In the genomic region with DNA sequence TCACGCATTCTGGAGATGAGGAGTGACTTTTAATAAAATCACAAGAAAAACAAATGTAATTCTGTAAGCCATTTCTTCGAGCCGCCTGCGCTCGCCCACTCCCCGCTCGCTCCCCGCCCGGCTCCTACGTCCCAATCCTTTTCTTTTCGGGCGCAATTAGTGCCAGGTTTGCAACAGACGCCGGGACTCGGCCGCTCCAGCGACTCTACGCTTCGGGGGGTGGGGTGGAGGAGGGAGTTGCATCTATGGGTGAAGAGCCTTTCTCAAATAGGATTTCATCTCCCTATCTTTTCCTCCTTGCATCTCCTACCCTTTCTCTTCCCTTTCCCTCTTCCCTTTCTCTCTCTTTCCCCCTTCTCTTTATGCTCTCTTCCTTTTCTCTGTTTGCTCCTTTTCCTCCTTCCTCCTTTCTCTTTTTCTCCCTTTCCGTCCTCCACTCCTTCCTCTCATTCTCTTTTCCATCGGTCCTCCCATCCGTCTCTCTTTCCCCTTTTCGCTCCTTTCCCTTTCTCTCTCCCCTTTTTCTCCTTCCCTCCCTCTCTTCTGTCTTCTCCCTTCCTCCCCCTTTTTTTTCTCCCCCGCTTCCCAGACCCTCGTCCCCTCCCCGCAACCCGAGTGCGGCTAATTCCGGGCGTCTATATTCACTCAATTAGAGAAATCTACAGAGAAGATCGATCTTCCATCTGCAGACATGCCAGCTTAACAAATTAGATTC, we compare ENCODE assay signal across 9 cellular contexts. TPM values are rescaled to one million over a fixed set of nuclear protein-coding genes. Genes with fewer than 3 reads are reported as not detected.
DNase-seq lines count a peak whose midpoint lies in the region; ATAC-seq, FAIRE-seq and TF ChIP-seq lines count a peak whose summit lies in the region.
"Had no signal": no experiment of that assay in that cellular context is flagged by ENCODE, and none has a peak within 500 bp of the region (broad histone marks: within the 10 kb centered on the region; RNA-seq: fewer than 3 reads in every experiment).

No MANE protein-coding gene starts in this region.

- peak overlapping the region; percentile 48 for H3K27ac Mint-ChIP-seq in glutamatergic neuron (ENCODE audit: unreplicated experiment)
- no peak overlapping the region for H3K27ac Mint-ChIP-seq in type B pancreatic cell

- TF ChIP-seq CTCF in left ventricle myocardium inferior (IDR thresholded peaks at IDR 0.05; ENCODE audit: borderline replicate concordance) (no peak), right atrium auricular region (IDR thresholded peaks at IDR 0.05) (no peak), glutamatergic neuron (IDR thresholded peaks at IDR 0.05; ENCODE audit: partially characterized antibody, unreplicated experiment) (no peak), type B pancreatic cell (conservative IDR thresholded peaks at IDR 0.05) (no peak)

- peaks cover 99% of the 10 kb centered on the region for H3K27me3 ChIP-seq in left ventricle myocardium inferior (ENCODE audit: low read depth)
- peaks cover 46 to 61% of the 10 kb centered on the region in 2 donors for H3K27me3 ChIP-seq in right atrium auricular region

- DNase-seq in left ventricle myocardium inferior (no peak), right atrium auricular region (ENCODE audit: low spot score) (no peak), NCI-H82 (lab: John Stamatoyannopoulos, UW) (peak; percentile 69), glutamatergic neuron (peak; percentile 58), type B pancreatic cell (ENCODE audit: extremely low spot score, unreplicated experiment) (no peak), GM12892 (ENCODE audit: insufficient read length) (no peak)

- no peak for TF ChIP-seq POLR2A in GM12892 (IDR thresholded peaks at IDR 0.05; ENCODE audit: low read depth, low read length)

- H3K4me3 Mint-ChIP-seq in glutamatergic neuron (ENCODE audit: unreplicated experiment) (peak overlapping the region; percentile 86), type B pancreatic cell (peak overlapping the region; percentile 53)

- intact Hi-C loops in left ventricle myocardium inferior (cut with micrococcal nuclease), result no loop called here

- H3K36me3 ChIP-seq in left ventricle myocardium inferior (no peaks in the 10 kb centered on the region), right atrium auricular region (no peaks in the 10 kb centered on the region)
- H3K36me3 ChIP-seq: pancreas had no signal

- no peaks in the 10 kb centered on the region for H3K9me3 ChIP-seq in left ventricle myocardium inferior (replicated peaks)
- H3K9me3 ChIP-seq in right atrium auricular region, result no peaks in the 10 kb centered on the region
- H3K9me3 ChIP-seq: pancreas had no signal

- H3K27ac ChIP-seq in left ventricle myocardium inferior (replicated peaks), result no peak overlapping the region
- no peak overlapping the region for H3K27ac ChIP-seq in right atrium auricular region
- H3K27ac ChIP-seq: pancreas had no signal

- FAIRE-seq in GM12892 (lab: Jason Lieb, UNC), result no peak
- FAIRE-seq: pancreas had no signal

- H3K4me3 ChIP-seq in left ventricle myocardium inferior (peak overlapping the region; percentile 49), right atrium auricular region (no peak overlapping the region)

- peaks cover 17% of the 10 kb centered on the region for H3K4me1 Mint-ChIP-seq in glutamatergic neuron (ENCODE audit: low read depth, unreplicated experiment)
- peaks cover 6% of the 10 kb centered on the region for H3K4me1 Mint-ChIP-seq in type B pancreatic cell (ENCODE audit: unreplicated experiment)

- H3K27me3 Mint-ChIP-seq in glutamatergic neuron (ENCODE audit: unreplicated experiment), result peaks cover 48% of the 10 kb centered on the region
- H3K27me3 Mint-ChIP-seq in type B pancreatic cell, result peaks cover 97% of the 10 kb centered on the region

- H3K4me1 ChIP-seq in left ventricle myocardium inferior, result peaks cover 34% of the 10 kb centered on the region
- peaks cover 0 to 27% of the 10 kb centered on the region in 2 donors for H3K4me1 ChIP-seq in right atrium auricular region

- H3K36me3 Mint-ChIP-seq in glutamatergic neuron (ENCODE audit: unreplicated experiment) (peaks cover 5% of the 10 kb centered on the region), type B pancreatic cell (no peaks in the 10 kb centered on the region)

- H3K9me3 Mint-ChIP-seq in glutamatergic neuron (ENCODE audit: unreplicated experiment) (peaks cover 23% of the 10 kb centered on the region), type B pancreatic cell (no peaks in the 10 kb centered on the region)

- ATAC-seq in HG02798 (IDR thresholded peaks at IDR 0.05; ENCODE audit: poor library complexity, unreplicated experiment) (no peak), GM19397 (IDR thresholded peaks at IDR 0.05; ENCODE audit: unreplicated experiment) (no peak)

RNA-seq across cellular contexts. Expression of a gene that starts 6.1 kb away (rescaled TPM):
- total RNA-seq in left ventricle myocardium inferior (not detected), right atrium auricular region (not detected), glutamatergic neuron (ENCODE audit: unreplicated experiment) (0.17 TPM), type B pancreatic cell (ENCODE audit: low replicate concordance) (0.17 and 0.31 TPM in 2 replicates)
- polyA plus RNA-seq in GM12892 (2012; ENCODE audit: missing spikeins), result 0.32 TPM
- total RNA-seq: pancreas had no signal
- polyA plus RNA-seq: pancreas had no signal

Comparison
In these comparisons a context has a peak if more than half of its experiments do, and no peak if none do; other contexts are left out.
1. DNase-seq: peak in NCI-H82 (single experiment) and glutamatergic neuron (single experiment); none in left ventricle myocardium inferior (single experiment), right atrium auricular region (single experiment), type B pancreatic cell (single experiment) and GM12892 (single experiment).